In the genomic region with DNA sequence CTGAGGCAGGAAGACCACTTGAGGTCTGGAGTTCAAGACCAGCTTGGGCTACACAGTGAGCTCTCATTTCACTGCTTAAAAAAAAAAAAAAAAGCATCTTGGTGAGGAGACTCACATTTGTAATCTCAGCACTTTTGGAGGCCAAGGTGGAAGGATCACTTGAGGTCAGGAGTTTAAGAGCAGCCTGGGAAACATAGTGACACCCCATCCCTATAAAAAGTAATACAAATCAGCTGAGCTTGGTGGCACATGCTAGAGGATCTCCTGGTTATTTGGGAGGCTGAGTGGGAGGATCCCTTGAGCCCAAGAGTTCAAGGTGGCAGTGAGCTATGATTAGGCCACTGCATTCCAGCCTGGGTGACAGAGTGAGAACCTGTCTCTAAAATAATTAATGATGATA, we compare ENCODE assay signal across 20 cellular contexts. TPM values are rescaled to one million over a fixed set of nuclear protein-coding genes. Genes with fewer than 3 reads are reported as not detected.
A peak's percentile ranks its signal among the peaks of the same experiment; 100 is the strongest.
DNase-seq lines count a peak whose midpoint lies in the region; ATAC-seq and TF ChIP-seq lines count a peak whose summit lies in the region.
"Had no signal": no experiment of that assay in that cellular context is flagged by ENCODE, and none has a peak within 500 bp of the region (broad histone marks: within the 10 kb centered on the region; RNA-seq: fewer than 3 reads in every experiment).

No MANE protein-coding gene starts in this region.

- peaks cover 28% of the 10 kb centered on the region for H3K79me2 ChIP-seq in HCT116 (ENCODE audit: insufficient read depth, low read length)

- no peak for DNase-seq in activated CD4-positive, alpha-beta memory T cell treated with anti-CD3 and anti-CD28 coated beads, Interleukin-2, amount 10 ng/mL, durations not matched to agents 7 days and 5 days
- DNase-seq in activated CD4-positive, alpha-beta memory T cell treated with anti-CD3 and anti-CD28 coated beads for 36 hours, result no peak
- DNase-seq in HCT116 (ENCODE audit: low read depth, low spot score) (no peak), activated B cell treated with CpG ODN at 0.5 μM for 24 hours (no peak), neural crest cell (ENCODE audit: low read depth, low spot score) (no peak), D341Med (ENCODE audit: low spot score) (no peak)
- DNase-seq: ACHN; activated CD4-positive, CD25-positive, alpha-beta regulatory T cell; activated CD8-positive, alpha-beta memory T cell treated with anti-CD3 and anti-CD28 coated beads, Interleukin-2, amount 50 U/mL, for 48 hours; activated naive CD4-positive, alpha-beta T cell treated with anti-CD3 and anti-CD28 coated beads, Interleukin-2, amount 10 ng/mL, durations not matched to agents 7 days and 5 days; brain microvascular endothelial cell; COR-L47; left lung; MG63; NCI-H774; ovary; spleen had no signal

- no peaks in the 10 kb centered on the region for H3K27me3 Mint-ChIP-seq in activated CD4-positive, alpha-beta memory T cell treated with anti-CD3 and anti-CD28 coated beads, Interleukin-2, amount 10 ng/mL, durations not matched to agents 7 days and 5 days
- H3K27me3 Mint-ChIP-seq in activated CD4-positive, alpha-beta memory T cell treated with anti-CD3 and anti-CD28 coated beads for 36 hours, result no peaks in the 10 kb centered on the region
- H3K27me3 Mint-ChIP-seq in activated B cell treated with CpG ODN at 0.5 μM for 24 hours, result no peaks in the 10 kb centered on the region
- H3K27me3 Mint-ChIP-seq in neural crest cell (ENCODE audit: low read depth), result no peaks in the 10 kb centered on the region
- H3K27me3 Mint-ChIP-seq: activated naive CD4-positive, alpha-beta T cell treated with anti-CD3 and anti-CD28 coated beads, Interleukin-2, amount 10 ng/mL, durations not matched to agents 7 days and 5 days; stimulated activated naive CD8-positive, alpha-beta T cell treated with anti-CD3 and anti-CD28 coated beads, Interleukin-15, Interleukin-2, amounts not matched to agents 100 ng/mL and 50 ng/mL, for 24 hours had no signal

- TF ChIP-seq RAD21 in HCT116 (IDR thresholded peaks at IDR 0.05; ENCODE audit: low read depth), result no peak

- no peak overlapping the region for H3K4me3 ChIP-seq in HCT116 (replicated peaks in 1 of 2; ENCODE audit: low read depth in 1 of 2, low read length in 2 of 2)
- H3K4me3 ChIP-seq: left lung, MG63, ovary, spleen had no signal

- peaks cover 11 to 23% of the 10 kb centered on the region in 2 experiments for H3K36me3 ChIP-seq in HCT116 (ENCODE audit: control insufficient read depth in 1 of 2, insufficient read depth in 2 of 2, low read length in 2 of 2)
- H3K36me3 ChIP-seq: ovary had no signal

- peak; percentile 10; the same call in 1 of the 2 replicates for ATAC-seq in HCT116
- ATAC-seq in activated B cell treated with CpG ODN at 0.5 μM for 24 hours (ENCODE audit: low read depth), result no peak
- no peak for ATAC-seq in GM21423 (IDR thresholded peaks at IDR 0.05; ENCODE audit: unreplicated experiment)
- ATAC-seq in GM21737 (IDR thresholded peaks at IDR 0.05; ENCODE audit: unreplicated experiment), result no peak
- ATAC-seq: left lung had no signal

- H3K9me3 Mint-ChIP-seq in activated CD4-positive, alpha-beta memory T cell treated with anti-CD3 and anti-CD28 coated beads, Interleukin-2, amount 10 ng/mL, durations not matched to agents 7 days and 5 days, result no peaks in the 10 kb centered on the region
- no peaks in the 10 kb centered on the region for H3K9me3 Mint-ChIP-seq in activated CD4-positive, alpha-beta memory T cell treated with anti-CD3 and anti-CD28 coated beads for 36 hours
- H3K9me3 Mint-ChIP-seq in activated B cell treated with CpG ODN at 0.5 μM for 24 hours (no peaks in the 10 kb centered on the region), neural crest cell (peaks cover 2% of the 10 kb centered on the region)
- H3K9me3 Mint-ChIP-seq: activated naive CD4-positive, alpha-beta T cell treated with anti-CD3 and anti-CD28 coated beads, Interleukin-2, amount 10 ng/mL, durations not matched to agents 7 days and 5 days; stimulated activated naive CD8-positive, alpha-beta T cell treated with anti-CD3 and anti-CD28 coated beads, Interleukin-15, Interleukin-2, amounts not matched to agents 100 ng/mL and 50 ng/mL, for 24 hours had no signal

- peaks cover 10 to 63% of the 10 kb centered on the region in 2 experiments for H3K4me1 ChIP-seq in HCT116 (ENCODE audit: control insufficient read depth in 1 of 2, insufficient read depth in 2 of 2, low read length in 2 of 2)

- CTCF ChIA-PET in activated CD4-positive, alpha-beta memory T cell treated with anti-CD3 and anti-CD28 coated beads, Interleukin-2, amount 10 ng/mL, durations not matched to agents 7 days and 5 days (lab: Charles Lee), result interaction anchor here (0.6 to 0.9 kb wide), 4 partner anchors 30 to 1651 kb away, joined by 3 to 4 read pairs (median 3); partner anchors contain the start of gene SYNCRIP
- CTCF ChIA-PET in activated CD4-positive, alpha-beta memory T cell treated with anti-CD3 and anti-CD28 coated beads for 36 hours (lab: Charles Lee), result interaction anchor here (1.8 kb wide), 1 partner anchor 33 kb away, joined by 5 read pairs; no protein-coding TSS in a partner anchor
- CTCF ChIA-PET in HCT116 (lab: Charles Lee), result no interaction called here
- CTCF ChIA-PET in activated B cell treated with CpG ODN at 0.5 μM for 24 hours (lab: Charles Lee), result no interaction called here

- POLR2A ChIA-PET in activated CD4-positive, alpha-beta memory T cell treated with anti-CD3 and anti-CD28 coated beads, Interleukin-2, amount 10 ng/mL, durations not matched to agents 7 days and 5 days (lab: Charles Lee), result interaction anchor here (0.9 to 10.9 kb wide), 7 partner anchors 9 to 79 kb away, joined by 3 to 1187 read pairs (median 6); partner anchors contain the start of gene SYNCRIP
- POLR2A ChIA-PET in activated CD4-positive, alpha-beta memory T cell treated with anti-CD3 and anti-CD28 coated beads for 36 hours (lab: Charles Lee), result interaction anchor here (1.6 to 10.9 kb wide), 2 partner anchors 9 to 32 kb away, joined by 3 to 668 read pairs; partner anchors contain the start of gene SYNCRIP
- POLR2A ChIA-PET in HCT116 (lab: Charles Lee), result interaction anchor here (0.9 to 8.6 kb wide), 3 partner anchors 12 to 30 kb away, joined by 3 to 192 read pairs (median 8); partner anchors contain the start of gene SYNCRIP
- POLR2A ChIA-PET in activated B cell treated with CpG ODN at 0.5 μM for 24 hours (lab: Charles Lee), result interaction anchor here (0.7 to 8.5 kb wide), 4 partner anchors 21 to 135 kb away, joined by 3 to 845 read pairs (median 3); partner anchors contain the start of gene SYNCRIP

- peaks cover 61% of the 10 kb centered on the region for H3K36me3 Mint-ChIP-seq in activated CD4-positive, alpha-beta memory T cell treated with anti-CD3 and anti-CD28 coated beads, Interleukin-2, amount 10 ng/mL, durations not matched to agents 7 days and 5 days (ENCODE audit: low read depth)
- peaks cover 48% of the 10 kb centered on the region for H3K36me3 Mint-ChIP-seq in activated CD4-positive, alpha-beta memory T cell treated with anti-CD3 and anti-CD28 coated beads for 36 hours
- peaks cover 46% of the 10 kb centered on the region for H3K36me3 Mint-ChIP-seq in activated B cell treated with CpG ODN at 0.5 μM for 24 hours (ENCODE audit: low read depth)
- peaks cover 32% of the 10 kb centered on the region for H3K36me3 Mint-ChIP-seq in neural crest cell (ENCODE audit: low read depth)

- no peak overlapping the region for H3K27ac ChIP-seq in HCT116 (ENCODE audit: low read depth, low read length)
- H3K27ac ChIP-seq: brain microvascular endothelial cell, left lung, ovary had no signal

- no TSS peak for BruUV-seq in HCT116 (replicated peaks; lab: Mats Ljungman, UMichigan)

- RAD21 ChIA-PET in HCT116 (lab: Charles Lee; ENCODE audit: low non-redundant PET in 1 of 2, low total read pairs in 2 of 2, uncharacterized antibody in 2 of 2, unreplicated experiment in 2 of 2), result interaction anchor here in 1 of 2 experiments (0.7 to 1.0 kb wide), 2 partner anchors 12 to 64 kb away, joined by 3 read pairs; no protein-coding TSS in a partner anchor

- no peak overlapping the region for H3K4me2 ChIP-seq in HCT116 (ENCODE audit: low read length)

- no peak for TF ChIP-seq POLR2A in HCT116 (IDR thresholded peaks at IDR 0.05; ENCODE audit: borderline replicate concordance, extremely low read depth, insufficient read depth, insufficient read length)

- no peak overlapping the region for H3K9ac ChIP-seq in HCT116 (ENCODE audit: low read length)

- H2AFZ ChIP-seq in HCT116 (ENCODE audit: low read depth, low read length, poor library complexity, severe bottlenecking), result no peak overlapping the region

- H3K9me3 ChIP-seq in HCT116 (ENCODE audit: control insufficient read depth in 1 of 2, insufficient read depth in 1 of 2, low read depth in 1 of 2, low read length in 2 of 2), result no peaks in the 10 kb centered on the region
- H3K9me3 ChIP-seq: left lung, MG63, ovary, spleen had no signal

- no peaks in the 10 kb centered on the region for H3K27me3 ChIP-seq in HCT116 (ENCODE audit: insufficient read depth, low read length)
- H3K27me3 ChIP-seq: brain microvascular endothelial cell, left lung, MG63, ovary, spleen had no signal

- no peak overlapping the region for H3K4me3 Mint-ChIP-seq in activated CD4-positive, alpha-beta memory T cell treated with anti-CD3 and anti-CD28 coated beads, Interleukin-2, amount 10 ng/mL, durations not matched to agents 7 days and 5 days
- no peak overlapping the region for H3K4me3 Mint-ChIP-seq in activated CD4-positive, alpha-beta memory T cell treated with anti-CD3 and anti-CD28 coated beads for 36 hours
- H3K4me3 Mint-ChIP-seq in activated B cell treated with CpG ODN at 0.5 μM for 24 hours, result no peak overlapping the region
- H3K4me3 Mint-ChIP-seq in neural crest cell, result peak overlapping the region; percentile 35
- H3K4me3 Mint-ChIP-seq: activated naive CD4-positive, alpha-beta T cell treated with anti-CD3 and anti-CD28 coated beads, Interleukin-2, amount 10 ng/mL, durations not matched to agents 7 days and 5 days; stimulated activated naive CD8-positive, alpha-beta T cell treated with anti-CD3 and anti-CD28 coated beads, Interleukin-15, Interleukin-2, amounts not matched to agents 100 ng/mL and 50 ng/mL, for 24 hours had no signal

- H3K27ac Mint-ChIP-seq in activated CD4-positive, alpha-beta memory T cell treated with anti-CD3 and anti-CD28 coated beads, Interleukin-2, amount 10 ng/mL, durations not matched to agents 7 days and 5 days, result peak overlapping the region; percentile 52
- H3K27ac Mint-ChIP-seq in activated CD4-positive, alpha-beta memory T cell treated with anti-CD3 and anti-CD28 coated beads for 36 hours, result no peak overlapping the region
- H3K27ac Mint-ChIP-seq in activated B cell treated with CpG ODN at 0.5 μM for 24 hours, result peak overlapping the region; percentile 21
- no peak overlapping the region for H3K27ac Mint-ChIP-seq in neural crest cell (ENCODE audit: unreplicated experiment)
- H3K27ac Mint-ChIP-seq: activated naive CD4-positive, alpha-beta T cell treated with anti-CD3 and anti-CD28 coated beads, Interleukin-2, amount 10 ng/mL, durations not matched to agents 7 days and 5 days had no signal

- intact Hi-C loops in activated CD4-positive, alpha-beta memory T cell treated with anti-CD3 and anti-CD28 coated beads for 36 hours (cut with micrococcal nuclease), result loop anchor here (5.0 kb wide), 1 partner anchor 210 kb away; no protein-coding TSS in a partner anchor
- intact Hi-C loops in HCT116 (cut with micrococcal nuclease), result loop anchor here (10.0 kb wide), 1 partner anchor 207 kb away; no protein-coding TSS in a partner anchor
- intact Hi-C loops in activated B cell treated with CpG ODN at 0.5 μM for 24 hours (cut with micrococcal nuclease), result loop anchor here (10.0 kb wide), 2 partner anchors 47 to 1483 kb away; partner anchors contain the start of gene ZNF292

- H4K20me1 ChIP-seq in HCT116 (ENCODE audit: insufficient read depth), result peaks cover 26% of the 10 kb centered on the region; the same call in 1 of the 2 replicates

- H3K9me2 ChIP-seq in HCT116 (ENCODE audit: insufficient read depth), result no peaks in the 10 kb centered on the region

- H3K4me1 Mint-ChIP-seq in activated CD4-positive, alpha-beta memory T cell treated with anti-CD3 and anti-CD28 coated beads, Interleukin-2, amount 10 ng/mL, durations not matched to agents 7 days and 5 days, result peaks cover 84% of the 10 kb centered on the region
- peaks cover 76% of the 10 kb centered on the region for H3K4me1 Mint-ChIP-seq in activated CD4-positive, alpha-beta memory T cell treated with anti-CD3 and anti-CD28 coated beads for 36 hours (ENCODE audit: low read depth)
- H3K4me1 Mint-ChIP-seq in activated B cell treated with CpG ODN at 0.5 μM for 24 hours, result peaks cover 73% of the 10 kb centered on the region
- H3K4me1 Mint-ChIP-seq in neural crest cell, result peaks cover 45% of the 10 kb centered on the region

- TF ChIP-seq CTCF in HCT116 (IDR thresholded peaks at IDR 0.05 in 2 of 3, conservative IDR thresholded peaks at IDR 0.05 in 1 of 3; ENCODE audit: borderline replicate concordance in 1 of 3, insufficient read depth in 1 of 3, low read depth in 2 of 3, low read length in 2 of 3), result no peak
- TF ChIP-seq CTCF in activated B cell treated with CpG ODN at 0.5 μM for 24 hours (IDR thresholded peaks at IDR 0.05), result no peak
- TF ChIP-seq CTCF in neural crest cell (conservative IDR thresholded peaks at IDR 0.05), result no peak

RNA-seq across cellular contexts. Expression of gene SYNCRIP, which starts 29.4 kb away (rescaled TPM):
- 100 to 1,000 TPM in 1 of 2 experiments, 10 to 100 TPM in 1; 100.0 to 101 TPM for total RNA-seq in activated CD4-positive, alpha-beta memory T cell treated with anti-CD3 and anti-CD28 coated beads, Interleukin-2, amount 10 ng/mL, durations not matched to agents 7 days and 5 days
- 100 to 1,000 TPM; 138 to 139 TPM for total RNA-seq in activated CD4-positive, alpha-beta memory T cell treated with anti-CD3 and anti-CD28 coated beads for 36 hours
- total RNA-seq in HCT116 (2021; ENCODE audit: unreplicated experiment), result 189 TPM
- polyA plus RNA-seq in HCT116 (2012), result 59.2 and 79.4 TPM in 2 replicates
- total RNA-seq in activated B cell treated with CpG ODN at 0.5 μM for 24 hours, result 119 and 122 TPM in 2 replicates
- 144 and 146 TPM in 2 replicates for total RNA-seq in neural crest cell

Comparison
In these comparisons a context has a peak if more than half of its experiments do, and no peak if none do; other contexts are left out.
1. H3K27ac Mint-ChIP-seq: peak in activated CD4-positive, alpha-beta memory T cell treated with anti-CD3 and anti-CD28 coated beads, Interleukin-2, amount 10 ng/mL, durations not matched to agents 7 days and 5 days (single experiment) and activated B cell treated with CpG ODN at 0.5 μM for 24 hours (single experiment); none in activated CD4-positive, alpha-beta memory T cell treated with anti-CD3 and anti-CD28 coated beads for 36 hours (single experiment) and neural crest cell (single experiment).
2. CTCF ChIA-PET loops: an anchor here in activated CD4-positive, alpha-beta memory T cell treated with anti-CD3 and anti-CD28 coated beads, Interleukin-2, amount 10 ng/mL, durations not matched to agents 7 days and 5 days (0.6 to 0.9 kb wide) and activated CD4-positive, alpha-beta memory T cell treated with anti-CD3 and anti-CD28 coated beads for 36 hours (1.8 kb wide); none called in HCT116 and activated B cell treated with CpG ODN at 0.5 μM for 24 hours.